In genomic region chr14:53921027-53921426, GRCh38 we compare ENCODE assay signal across 15 cellular contexts.
"Had no signal": no experiment of that assay in that cellular context is flagged by ENCODE, and none has a peak within 500 bp of the region (broad histone marks: within the 10 kb centered on the region; RNA-seq: fewer than 3 reads in every experiment).

No MANE protein-coding gene starts in this region.

- H3K4me3 ChIP-seq: hepatocyte, left lung, right atrium auricular region, tibial nerve, vagina had no signal

- H3K4me2 ChIP-seq: hepatocyte had no signal

- H3K79me2 ChIP-seq: hepatocyte had no signal

- H3K36me3 ChIP-seq: left lung, right atrium auricular region, tibial nerve, vagina had no signal

- H3K27me3 ChIP-seq: hepatocyte, left lung, right atrium auricular region, tibial nerve, vagina had no signal

- ATAC-seq: activated CD8-positive, alpha-beta memory T cell treated with anti-CD3 and anti-CD28 coated beads, Interleukin-2, amount 10 ng/mL, durations not matched to agents 7 days and 5 days; left lung; stimulated activated naive CD8-positive, alpha-beta T cell treated with anti-CD3 and anti-CD28 coated beads, Interleukin-15, Interleukin-2, amounts not matched to agents 100 U/mL and 50 U/mL, for 24 hours had no signal

- H3K4me3 Mint-ChIP-seq: activated CD4-positive, alpha-beta memory T cell treated with anti-CD3 and anti-CD28 coated beads, Interleukin-2, amount 10 ng/mL, durations not matched to agents 7 days and 5 days; activated CD8-positive, alpha-beta memory T cell treated with anti-CD3 and anti-CD28 coated beads, Interleukin-2, amount 10 ng/mL, durations not matched to agents 7 days and 5 days; activated naive CD8-positive, alpha-beta T cell; dendritic cell treated with granulocyte-macrophage colony-stimulating factor and Interleukin-4, amounts not matched to agents 40 ng/mL and 50 ng/mL, for 4 days; neural crest cell had no signal

- H3K4me1 Mint-ChIP-seq: activated CD4-positive, alpha-beta memory T cell treated with anti-CD3 and anti-CD28 coated beads, Interleukin-2, amount 10 ng/mL, durations not matched to agents 7 days and 5 days; activated CD8-positive, alpha-beta memory T cell treated with anti-CD3 and anti-CD28 coated beads, Interleukin-2, amount 10 ng/mL, durations not matched to agents 7 days and 5 days; neural crest cell had no signal

- H3K27me3 Mint-ChIP-seq: activated CD8-positive, alpha-beta memory T cell treated with anti-CD3 and anti-CD28 coated beads, Interleukin-2, amount 10 ng/mL, durations not matched to agents 7 days and 5 days; dendritic cell treated with granulocyte-macrophage colony-stimulating factor and Interleukin-4, amounts not matched to agents 40 ng/mL and 50 ng/mL, for 4 days; progenitor cell of endocrine pancreas had no signal

- DNase-seq: activated CD4-positive, alpha-beta memory T cell treated with anti-CD3 and anti-CD28 coated beads, Interleukin-2, amount 10 ng/mL, durations not matched to agents 7 days and 5 days; activated CD4-positive, alpha-beta T cell treated with anti-CD3 and anti-CD28 coated beads for 4 hours; activated CD8-positive, alpha-beta memory T cell treated with anti-CD3 and anti-CD28 coated beads, Interleukin-2, amount 10 ng/mL, durations not matched to agents 7 days and 5 days; effector CD8-positive, alpha-beta T cell; left lung; stimulated activated CD4-positive, alpha-beta T cell treated with anti-CD3 and anti-CD28 coated beads, Interleukin-2, amount 100 ng/mL, for 24 hours; stimulated activated naive CD8-positive, alpha-beta T cell treated with anti-CD3 and anti-CD28 coated beads, Interleukin-15, Interleukin-2, amounts not matched to agents 100 U/mL and 50 U/mL, for 24 hours had no signal

- H3K9me3 Mint-ChIP-seq: activated CD4-positive, alpha-beta memory T cell treated with anti-CD3 and anti-CD28 coated beads, Interleukin-2, amount 10 ng/mL, durations not matched to agents 7 days and 5 days; neural crest cell had no signal

- H3K27ac Mint-ChIP-seq: activated CD4-positive, alpha-beta memory T cell treated with anti-CD3 and anti-CD28 coated beads, Interleukin-2, amount 10 ng/mL, durations not matched to agents 7 days and 5 days; activated CD8-positive, alpha-beta memory T cell treated with anti-CD3 and anti-CD28 coated beads, Interleukin-2, amount 10 ng/mL, durations not matched to agents 7 days and 5 days; activated naive CD8-positive, alpha-beta T cell; dendritic cell treated with granulocyte-macrophage colony-stimulating factor and Interleukin-4, amounts not matched to agents 40 ng/mL and 50 ng/mL, for 4 days; progenitor cell of endocrine pancreas had no signal

- H3K4me1 ChIP-seq: right atrium auricular region had no signal

- H3K27ac ChIP-seq: hepatocyte, left lung, right atrium auricular region, tibial nerve, vagina had no signal

- H3K36me3 Mint-ChIP-seq: activated CD8-positive, alpha-beta memory T cell treated with anti-CD3 and anti-CD28 coated beads, Interleukin-2, amount 10 ng/mL, durations not matched to agents 7 days and 5 days; activated naive CD8-positive, alpha-beta T cell had no signal

- H2AFZ ChIP-seq: hepatocyte had no signal

- H3K9me3 ChIP-seq: left lung, right atrium auricular region, tibial nerve, vagina had no signal
